11 cellular contexts compared by ENCODE assay signal in genomic region chr1:87336623-87337067, GRCh38. TPM values are rescaled to one million over a fixed set of nuclear protein-coding genes. Genes with fewer than 3 reads are reported as not detected.
DNase-seq lines count a peak whose midpoint lies in the region; ATAC-seq and TF ChIP-seq lines count a peak whose summit lies in the region.
"Had no signal": no experiment of that assay in that cellular context is flagged by ENCODE, and none has a peak within 500 bp of the region (broad histone marks: within the 10 kb centered on the region; RNA-seq: fewer than 3 reads in every experiment).

No MANE protein-coding gene starts in this region.

- ATAC-seq in gastrocnemius medialis, result no peak
- ATAC-seq in activated naive CD4-positive, alpha-beta T cell treated with anti-CD3 and anti-CD28 coated beads, Interleukin-2, amount 50 U/mL, for 72 hours, result no peak
- ATAC-seq in HG03457 (IDR thresholded peaks at IDR 0.05; ENCODE audit: unreplicated experiment), result no peak

- H3K27me3 ChIP-seq in gastrocnemius medialis, result no peaks in the 10 kb centered on the region

- peak; percentile 8 for DNase-seq in GM20000 (ENCODE audit: low spot score)
- peak; percentile 46 for DNase-seq in RPMI8226
- no peak for DNase-seq in foreskin fibroblast
- no peak for DNase-seq in gastrocnemius medialis
- DNase-seq in NCI-H2081 (lab: John Stamatoyannopoulos, UW), result no peak
- DNase-seq in activated naive CD4-positive, alpha-beta T cell treated with anti-CD3 and anti-CD28 coated beads, Interleukin-2, amount 50 U/mL, for 72 hours (ENCODE audit: low spot score in 2 of 2), result no peak
- no peak for DNase-seq in GM19238 (ENCODE audit: insufficient read length, low spot score)
- DNase-seq: activated gamma-delta T cell treated with Interleukin-2 at 50 U/mL for 16 hours, NCI-H2029, occipital lobe had no signal

- H3K27ac ChIP-seq in gastrocnemius medialis, result peak overlapping the region in 3 of 4 donors; percentile 3 to 79 (median 72)

- H3K9me3 ChIP-seq in gastrocnemius medialis, result no peaks in the 10 kb centered on the region

- H3K36me3 Mint-ChIP-seq in activated naive CD4-positive, alpha-beta T cell treated with anti-CD3 and anti-CD28 coated beads, Interleukin-2, amount 50 U/mL, for 72 hours, result peaks cover 9% of the 10 kb centered on the region in 2 donors

- intact Hi-C loops in gastrocnemius medialis (cut with DNase I; ENCODE audit: low total_unique reads), result loop anchor here (10.0 kb wide), 1 partner anchor 632 kb away; the partner anchor contains the start of gene SH3GLB1

- in situ Hi-C loops in gastrocnemius medialis (cut with MboI; ENCODE audit: low sequenced_read_pairs in 4 of 4), result loop anchor here in 1 of 4 donors (25.0 kb wide), 3 partner anchors 424 to 1351 kb away; partner anchors contain the start of genes HS2ST1, PKN2, SELENOF and SH3GLB1

- H3K9me3 Mint-ChIP-seq in activated naive CD4-positive, alpha-beta T cell treated with anti-CD3 and anti-CD28 coated beads, Interleukin-2, amount 50 U/mL, for 72 hours, result no peaks in the 10 kb centered on the region

- H3K4me1 ChIP-seq in gastrocnemius medialis, result peaks cover 32 to 39% of the 10 kb centered on the region in 2 donors

- no peak overlapping the region for H3K27ac Mint-ChIP-seq in activated naive CD4-positive, alpha-beta T cell treated with anti-CD3 and anti-CD28 coated beads, Interleukin-2, amount 50 U/mL, for 72 hours

- H3K4me3 ChIP-seq in foreskin fibroblast (ENCODE audit: low read depth in 1 of 2, low read length in 2 of 2) (peak overlapping the region; percentile 42 to 74), gastrocnemius medialis (peak overlapping the region; percentile 0 to 80 (median 46))

- no peak for TF ChIP-seq POLR2A in gastrocnemius medialis (IDR thresholded peaks at IDR 0.05)

- H3K36me3 ChIP-seq in gastrocnemius medialis, result peaks cover 0 to 23% of the 10 kb centered on the region in 2 donors

- TF ChIP-seq CTCF in GM20000 (IDR thresholded peaks at IDR 0.05; ENCODE audit: extremely low read depth, missing control alignments) (no peak), foreskin fibroblast (IDR thresholded peaks at IDR 0.05; ENCODE audit: low read depth, low read length) (no peak), gastrocnemius medialis (IDR thresholded peaks at IDR 0.05 in 4 of 5, conservative IDR thresholded peaks at IDR 0.05 in 1 of 5) (no peak)

RNA-seq across cellular contexts. Expression of gene LMO4, which starts 8.0 kb away (rescaled TPM):
- 10 to 100 TPM; 29.6 to 47.3 (median 35.8) TPM for total RNA-seq in gastrocnemius medialis
- 1 to 10 TPM; 5.6 to 7.3 TPM for total RNA-seq in activated naive CD4-positive, alpha-beta T cell treated with anti-CD3 and anti-CD28 coated beads, Interleukin-2, amount 50 U/mL, for 72 hours

Comparison
In these comparisons a context has a peak if more than half of its experiments do, and no peak if none do; other contexts are left out.
1. DNase-seq: peak in GM20000 (single experiment) and RPMI8226 (single experiment); none in foreskin fibroblast (0 of 2), gastrocnemius medialis (0 of 2), NCI-H2081 (0 of 2), activated naive CD4-positive, alpha-beta T cell treated with anti-CD3 and anti-CD28 coated beads, Interleukin-2, amount 50 U/mL, for 72 hours (0 of 2) and GM19238 (single experiment).